Comparison of ENCODE assay signal across 2 cellular contexts in genomic region chr17:50629902-50630301, GRCh38.
TF ChIP-seq lines count a peak whose summit lies in the region.

No MANE protein-coding gene starts in this region.

TF ChIP-seq in SK-N-SH, 30 proteins besides CTCF, POLR2A, EP300 and RAD21 (continued from another document):
- TF ChIP-seq USF1 (IDR thresholded peaks at IDR 0.05; ENCODE audit: borderline replicate concordance, low read depth) (no peak), MEF2A (IDR thresholded peaks at IDR 0.05; ENCODE audit: borderline replicate concordance, low read depth) (no peak), RCOR1 (IDR thresholded peaks at IDR 0.05; ENCODE audit: low read length) (no peak), RFX5 (IDR thresholded peaks at IDR 0.05; ENCODE audit: low read length) (no peak), NFIC (IDR thresholded peaks at IDR 0.05; ENCODE audit: borderline replicate concordance) (no peak), GATA2 (CRISPR knock-in tag; IDR thresholded peaks at IDR 0.05) (no peak), TAF1 (IDR thresholded peaks at IDR 0.05; ENCODE audit: borderline replicate concordance, low read depth, low read length) (no peak), EZH2phosphoT487 (IDR thresholded peaks at IDR 0.05; ENCODE audit: borderline replicate concordance, low read depth) (no peak), ZBTB33 (IDR thresholded peaks at IDR 0.05; ENCODE audit: borderline replicate concordance, low read depth) (no peak)

TF ChIP-seq in SK-N-SH treated with all-trans-retinoic acid at 6 μM for 48 hours, 23 proteins besides CTCF, POLR2A, EP300 and RAD21 (continued from another document):
- no peak for TF ChIP-seq TSHZ2 (CRISPR knock-in tag; IDR thresholded peaks at IDR 0.05)
- no peak for TF ChIP-seq BACH2 (CRISPR knock-in tag; IDR thresholded peaks at IDR 0.05; ENCODE audit: borderline replicate concordance)
- TF ChIP-seq ZFP30 (CRISPR knock-in tag; IDR thresholded peaks at IDR 0.05): no peak
- TF ChIP-seq OSR1 (CRISPR knock-in tag; IDR thresholded peaks at IDR 0.05): no peak
- no peak for TF ChIP-seq CSRNP3 (CRISPR knock-in tag; IDR thresholded peaks at IDR 0.05)
- no peak for TF ChIP-seq TOX (CRISPR knock-in tag; IDR thresholded peaks at IDR 0.05; ENCODE audit: borderline replicate concordance)
- TF ChIP-seq ARNTL (CRISPR knock-in tag; IDR thresholded peaks at IDR 0.05; ENCODE audit: borderline replicate concordance, low read depth): no peak
- TF ChIP-seq GLIS3 (CRISPR knock-in tag; IDR thresholded peaks at IDR 0.05): no peak
- TF ChIP-seq CREB5 (CRISPR knock-in tag; IDR thresholded peaks at IDR 0.05; ENCODE audit: low read depth): no peak
- no peak for TF ChIP-seq CSDC2 (CRISPR knock-in tag; IDR thresholded peaks at IDR 0.05)
- no peak for TF ChIP-seq PPARA (CRISPR knock-in tag; IDR thresholded peaks at IDR 0.05; ENCODE audit: borderline replicate concordance)
- TF ChIP-seq ZNF70 (CRISPR knock-in tag; IDR thresholded peaks at IDR 0.05): no peak
